ENCODE assay signal across 11 cellular contexts in the genomic region with DNA sequence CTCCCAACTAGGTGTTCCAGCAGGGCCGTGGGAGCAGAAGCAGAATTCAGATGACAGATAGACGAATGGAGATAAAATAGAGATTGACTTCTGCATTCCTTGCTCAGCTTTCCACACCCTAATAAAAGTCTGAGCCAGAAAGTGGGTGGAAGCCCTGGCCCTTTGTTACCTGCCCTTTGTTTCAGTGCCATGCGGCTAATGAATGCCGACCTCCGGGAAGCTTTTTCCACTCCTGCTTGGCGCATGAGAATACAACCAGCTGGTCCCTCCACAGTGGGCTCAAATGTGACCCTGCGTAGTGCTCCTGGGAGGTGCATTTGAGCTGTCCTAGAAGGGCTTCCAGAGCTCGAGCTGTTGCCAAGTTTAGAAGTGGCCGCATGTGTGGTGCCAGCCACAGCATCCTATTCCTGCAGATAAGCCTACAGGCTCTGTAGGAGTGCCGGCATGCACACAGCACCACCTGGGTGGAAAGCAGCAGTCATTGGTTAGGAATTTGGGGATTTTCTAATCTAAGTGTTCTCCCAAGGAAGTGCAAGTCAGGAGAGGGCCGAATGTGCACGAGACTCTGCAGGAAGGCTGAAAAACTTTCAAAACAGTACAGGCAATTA.
DNase-seq lines count a peak whose midpoint lies in the region; ATAC-seq and TF ChIP-seq lines count a peak whose summit lies in the region.
"Had no signal": no experiment of that assay in that cellular context is flagged by ENCODE, and none has a peak within 500 bp of the region (broad histone marks: within the 10 kb centered on the region; RNA-seq: fewer than 3 reads in every experiment).

No MANE protein-coding gene starts in this region.

- no TSS peak for BruUV-seq in Panc1 (replicated peaks; lab: Mats Ljungman, UMichigan)

- H3K27me3 ChIP-seq in Panc1 (ENCODE audit: control insufficient read depth, insufficient read depth, low read length) = no peaks in the 10 kb centered on the region
- no peaks in the 10 kb centered on the region for H3K27me3 ChIP-seq in mucosa of stomach (ENCODE audit: control insufficient read depth, insufficient read depth, low read length)
- H3K27me3 ChIP-seq: SJCRH30 had no signal

- H3K36me3 ChIP-seq in Panc1 (ENCODE audit: control insufficient read depth, insufficient read depth, low read length) (no peaks in the 10 kb centered on the region), mucosa of stomach (ENCODE audit: control insufficient read depth, insufficient read depth, low read length) (no peaks in the 10 kb centered on the region)
- H3K36me3 ChIP-seq: SJCRH30 had no signal

- H3K9me3 ChIP-seq in Panc1 (ENCODE audit: control insufficient read depth, insufficient read depth, low read depth, low read length) (no peaks in the 10 kb centered on the region), mucosa of stomach (ENCODE audit: control insufficient read depth, low read length) (no peaks in the 10 kb centered on the region)
- H3K9me3 ChIP-seq: SJCRH30 had no signal

- H3K4me3 ChIP-seq in Panc1 (ENCODE audit: low read depth in 2 of 2, low read length in 2 of 2) (peak overlapping the region in 1 of 2 experiments; percentile 5; a peak in 1 of 4 replicates), fibroblast of pulmonary artery (replicated peaks; ENCODE audit: low read depth, low read length) (no peak overlapping the region), mucosa of stomach (ENCODE audit: low read length) (no peak overlapping the region)
- H3K4me3 ChIP-seq: K562, SJCRH30 had no signal

- intact Hi-C loops in Panc1 (cut with micrococcal nuclease; ENCODE audit: unreplicated experiment) = loop anchor here (10.0 kb wide), 1 partner anchor 127 kb away; no protein-coding TSS in a partner anchor

- ATAC-seq in Panc1 (peak; percentile 85), GM18511 (IDR thresholded peaks at IDR 0.05; ENCODE audit: unreplicated experiment) (no peak), HG03280 (IDR thresholded peaks at IDR 0.05; ENCODE audit: unreplicated experiment) (no peak)

- POLR2A ChIA-PET in Panc1 (lab: Charles Lee) = no interaction called here

- in situ Hi-C loops in Panc1 (cut with HindIII; ENCODE audit: low pct_unique_long_range_greater_than_20kb, low sequenced_read_pairs) = no loop called here

- no peak overlapping the region for H3K27ac ChIP-seq in Panc1 (ENCODE audit: low read length)
- H3K27ac ChIP-seq: SJCRH30 had no signal

- peak; percentile 56 for DNase-seq in EH (ENCODE audit: low read depth)
- no peak for DNase-seq in Panc1 (ENCODE audit: low read depth, low spot score)
- DNase-seq in fibroblast of pulmonary artery (ENCODE audit: low read depth) = peak; percentile 70
- no peak for DNase-seq in Kasumi-1 (lab: John Stamatoyannopoulos, UW)
- DNase-seq in NCI-H1105 treated with DMSO at 0.1 percent for 48 hours (lab: John Stamatoyannopoulos, UW) = no peak
- DNase-seq: activated effector memory CD4-positive, alpha-beta T cell treated with Interleukin-2 at 50 U/mL for 16 hours; SJCRH30 had no signal

- CTCF ChIA-PET in Panc1 (lab: Charles Lee) = interaction anchor here (0.6 to 0.7 kb wide), 2 partner anchors 86 to 94 kb away, joined by 3 read pairs; partner anchors contain the start of gene SLCO3A1

- TF ChIP-seq CTCF in Panc1 (IDR thresholded peaks at IDR 0.05) (no peak), fibroblast of pulmonary artery (IDR thresholded peaks at IDR 0.05; ENCODE audit: low read length, missing control alignments) (no peak)

- peaks cover 26% of the 10 kb centered on the region for H3K4me1 ChIP-seq in Panc1 (ENCODE audit: control insufficient read depth, insufficient read depth, low read length)
- H3K4me1 ChIP-seq in mucosa of stomach (ENCODE audit: control insufficient read depth, insufficient read depth, low read length) = peaks cover 44% of the 10 kb centered on the region
- H3K4me1 ChIP-seq: SJCRH30 had no signal

- peak overlapping the region; percentile 33 for H3K9ac ChIP-seq in mucosa of stomach (ENCODE audit: low read length)

Comparison
In these comparisons a context has a peak if more than half of its experiments do, and no peak if none do; other contexts are left out.
1. DNase-seq: peak in EH (single experiment) and fibroblast of pulmonary artery (single experiment); none in Panc1 (single experiment), Kasumi-1 (0 of 2) and NCI-H1105 treated with DMSO at 0.1 percent for 48 hours (single experiment).